28 cellular contexts compared by ENCODE assay signal in the genomic region with DNA sequence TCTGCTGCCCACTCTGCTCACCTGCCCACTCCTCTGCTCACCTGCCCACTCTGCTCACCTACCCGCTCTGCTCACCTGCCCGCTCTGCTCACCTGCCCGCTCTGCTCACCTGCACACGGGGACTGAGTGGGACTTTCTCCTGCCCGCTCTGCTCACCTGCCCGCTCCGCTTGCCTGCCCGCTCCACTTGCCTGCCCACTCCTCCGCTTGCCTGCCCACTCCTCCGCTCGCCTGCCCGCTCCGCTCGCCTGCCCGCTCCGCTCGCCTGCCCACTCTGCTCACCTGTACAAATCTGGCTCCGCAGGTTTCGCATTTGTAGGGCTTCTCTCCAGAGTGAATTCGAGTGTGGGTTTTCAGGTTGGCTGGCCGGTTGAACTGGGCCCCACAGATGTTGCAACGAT. TPM values are rescaled to one million over a fixed set of nuclear protein-coding genes. Genes with fewer than 3 reads are reported as not detected.
"Had no signal": no experiment of that assay in that cellular context is flagged by ENCODE, and none has a peak within 500 bp of the region (broad histone marks: within the 10 kb centered on the region; RNA-seq: fewer than 3 reads in every experiment).

No MANE protein-coding gene starts in this region.

- H3K4me3 Mint-ChIP-seq: activated CD4-positive, alpha-beta memory T cell treated with anti-CD3 and anti-CD28 coated beads, Interleukin-2, amount 10 ng/mL, durations not matched to agents 7 days and 5 days; activated CD4-positive, alpha-beta T cell treated with anti-CD3 and anti-CD28 coated beads for 36 hours; activated naive CD4-positive, alpha-beta T cell treated with anti-CD3 and anti-CD28 coated beads, Interleukin-2, amount 50 U/mL, for 24 hours had no signal

- H3K4me1 Mint-ChIP-seq: activated CD4-positive, alpha-beta memory T cell treated with anti-CD3 and anti-CD28 coated beads, Interleukin-2, amount 10 ng/mL, durations not matched to agents 7 days and 5 days; activated CD4-positive, alpha-beta T cell treated with anti-CD3 and anti-CD28 coated beads for 36 hours; activated naive CD4-positive, alpha-beta T cell treated with anti-CD3 and anti-CD28 coated beads, Interleukin-2, amount 50 U/mL, for 24 hours had no signal

- H3K9ac ChIP-seq: KMS-11, SK-N-SH had no signal

- ATAC-seq: activated CD4-positive, alpha-beta T cell treated with anti-CD3 and anti-CD28 coated beads for 36 hours; Panc1 had no signal

- H3K27ac ChIP-seq: KMS-11, SJCRH30, VCaP had no signal

- H3K27me3 ChIP-seq: MG63, SJCRH30 had no signal

- H3K27ac Mint-ChIP-seq: activated CD4-positive, alpha-beta memory T cell treated with anti-CD3 and anti-CD28 coated beads, Interleukin-2, amount 10 ng/mL, durations not matched to agents 7 days and 5 days; activated CD4-positive, alpha-beta T cell treated with anti-CD3 and anti-CD28 coated beads for 36 hours; activated naive CD4-positive, alpha-beta T cell treated with anti-CD3 and anti-CD28 coated beads, Interleukin-2, amount 50 U/mL, for 24 hours had no signal

- H3K9me3 ChIP-seq: MG63, SJCRH30, SK-N-SH had no signal

- H3K27me3 Mint-ChIP-seq: activated CD4-positive, alpha-beta memory T cell treated with anti-CD3 and anti-CD28 coated beads, Interleukin-2, amount 10 ng/mL, durations not matched to agents 7 days and 5 days; activated CD4-positive, alpha-beta T cell treated with anti-CD3 and anti-CD28 coated beads for 36 hours; activated naive CD4-positive, alpha-beta T cell treated with anti-CD3 and anti-CD28 coated beads, Interleukin-2, amount 50 U/mL, for 24 hours had no signal

- H3K4me3 ChIP-seq: MG63, SJCRH30 had no signal

- H3K36me3 ChIP-seq: SJCRH30 had no signal

- DNase-seq: activated CD4-positive, alpha-beta memory T cell treated with anti-CD3 and anti-CD28 coated beads, Interleukin-2, amount 10 ng/mL, durations not matched to agents 7 days and 5 days; activated CD4-positive, alpha-beta T cell treated with anti-CD3 and anti-CD28 coated beads for 36 hours; activated CD4-positive, alpha-beta T cell treated with anti-CD3 and anti-CD28 coated beads, Interleukin-2, amount 50 U/mL, for 1 hour; activated CD4-positive, CD25-positive, alpha-beta regulatory T cell; activated T-cell treated with anti-CD3 and anti-CD28 coated beads for 4 hours; aorta; MG63; MV-4-11; NCI-H1092 treated with DMSO at 0.1 percent for 48 hours; NCI-H1436; NCI-H1694 treated with DMSO at 0.1 percent for 48 hours; NCI-H2081 treated with DMSO at 0.1 percent for 48 hours; NCI-H446; NCI-H524 treated with DMSO at 0.1 percent for 48 hours; NCI-H82; OCI-M1; Right ventricle myocardium superior; RPMI8226; SJCRH30; SK-N-SH; T-helper 1 cell had no signal

- H3K4me2 ChIP-seq: KMS-11, SK-N-SH had no signal

- H3K9me3 Mint-ChIP-seq: activated CD4-positive, alpha-beta memory T cell treated with anti-CD3 and anti-CD28 coated beads, Interleukin-2, amount 10 ng/mL, durations not matched to agents 7 days and 5 days; activated naive CD4-positive, alpha-beta T cell treated with anti-CD3 and anti-CD28 coated beads, Interleukin-2, amount 50 U/mL, for 24 hours had no signal

- H3K4me1 ChIP-seq: SJCRH30 had no signal

RNA-seq across cellular contexts. Expression of gene RTP2, which starts 22.9 kb away (rescaled TPM):
- total RNA-seq: activated CD4-positive, alpha-beta memory T cell treated with anti-CD3 and anti-CD28 coated beads, Interleukin-2, amount 10 ng/mL, durations not matched to agents 7 days and 5 days; activated CD4-positive, alpha-beta T cell treated with anti-CD3 and anti-CD28 coated beads for 36 hours; activated CD8-positive, alpha-beta memory T cell treated with anti-CD3 and anti-CD28 coated beads for 36 hours; aorta; bronchial epithelial cell; Right ventricle myocardium superior; SJCRH30; T-helper 2 cell treated with Interferon-gamma antibody and Interleukin-4, amounts not matched to agents 100 ng/mL and 5 ng/mL, for 36 hours had no signal
- polyA plus RNA-seq: aorta had no signal

RNA-seq across cellular contexts. Expression of gene SST, which starts 55.0 kb away (rescaled TPM):
- total RNA-seq: activated CD4-positive, alpha-beta memory T cell treated with anti-CD3 and anti-CD28 coated beads, Interleukin-2, amount 10 ng/mL, durations not matched to agents 7 days and 5 days; activated CD4-positive, alpha-beta T cell treated with anti-CD3 and anti-CD28 coated beads for 36 hours; activated CD8-positive, alpha-beta memory T cell treated with anti-CD3 and anti-CD28 coated beads for 36 hours; aorta; bronchial epithelial cell; Right ventricle myocardium superior; SJCRH30; T-helper 2 cell treated with Interferon-gamma antibody and Interleukin-4, amounts not matched to agents 100 ng/mL and 5 ng/mL, for 36 hours had no signal
- polyA plus RNA-seq: SK-N-SH had no signal
